ENCODE assay signal across 8 cellular contexts in genomic region chr22:50775132-50775531, GRCh38. TPM values are rescaled to one million over a fixed set of nuclear protein-coding genes. Genes with fewer than 3 reads are reported as not detected.
A peak's percentile ranks its signal among the peaks of the same experiment; 100 is the strongest.
DNase-seq lines count a peak whose midpoint lies in the region; ATAC-seq and TF ChIP-seq lines count a peak whose summit lies in the region.
"Not testable (repeated sequence)": the region's sequence is repeated elsewhere in the genome, so short reads cannot be mapped to it uniquely, and the experiment has no call there.

No MANE protein-coding gene starts in this region.

- H3K36me3 ChIP-seq in body of pancreas (replicated peaks in 1 of 2; ENCODE audit: insufficient read depth in 1 of 2, low read depth in 2 of 2) = not testable (repeated sequence)

- not testable (repeated sequence) for H3K4me1 ChIP-seq in body of pancreas

- TF ChIP-seq POLR2A in body of pancreas (IDR thresholded peaks at IDR 0.05) = not testable (repeated sequence)

- H3K27ac ChIP-seq in body of pancreas = not testable (repeated sequence)

- not testable (repeated sequence) for H3K9me3 ChIP-seq in body of pancreas

- not testable (repeated sequence) for H3K4me3 ChIP-seq in body of pancreas

- TF ChIP-seq CTCF in body of pancreas (IDR thresholded peaks at IDR 0.05) = peak in 6 of 7 experiments; percentile 16 to 43 (median 36)

- 19 to 28% methylated on average over 6 to 12 of the region's 12 CpGs for WGBS in body of pancreas, 2 donors

- not testable (repeated sequence) for H3K27me3 ChIP-seq in body of pancreas

- peak; percentile 26 for DNase-seq in DMS153 treated with DMSO at 0.1 percent for 48 hours (lab: John Stamatoyannopoulos, UW; ENCODE audit: unreplicated experiment)
- DNase-seq in HT-29 (ENCODE audit: low spot score) = peak; percentile 64
- DNase-seq in NCI-H524 (lab: John Stamatoyannopoulos, UW) = peak; percentile 85
- peak; percentile 22 for DNase-seq in SW480 (ENCODE audit: low spot score)
- peak; percentile 29 to 59 (median 50) for DNase-seq in body of pancreas
- peak in 39 of 42 donors; percentile 5 to 60 (median 32) for DNase-seq in head of caudate nucleus
- peak; percentile 78 for DNase-seq in mesenteric fat pad (ENCODE audit: low spot score)
- peak; percentile 7 for DNase-seq in superior temporal gyrus (ENCODE audit: extremely low spot score)

- intact Hi-C loops in body of pancreas (cut with DNase I); head of caudate nucleus (cut with DNase I): not testable (repeated sequence)

- ATAC-seq in body of pancreas = peak; percentile 55

RNA-seq across cellular contexts. Expression of gene RABL2B, which starts 8.3 kb away (rescaled TPM):
- total RNA-seq in HT-29 (2014; rRNA removed; shearing (Covaris generic)) = 6.8 and 15.5 TPM in 2 replicates
- total RNA-seq in body of pancreas (10 to 100 TPM; 10.6 to 18.5 TPM), mesenteric fat pad (21.9 TPM)

RNA-seq across cellular contexts. Expression of gene ACR, which starts 37.1 kb away (rescaled TPM):
- not detected in 2 replicates for total RNA-seq in HT-29 (2014; rRNA removed; shearing (Covaris generic))
- not detected for total RNA-seq in body of pancreas
- 4.5 TPM for total RNA-seq in mesenteric fat pad

Comparison
In these comparisons a context has a peak if more than half of its experiments do, and no peak if none do; other contexts are left out.
1. DNase-seq: peak in every context shown above with its lines; median percentile 85 in NCI-H524; 78 in mesenteric fat pad; 64 in HT-29; 50 in body of pancreas; 32 in head of caudate nucleus; 26 in DMS153 treated with DMSO at 0.1 percent for 48 hours; 22 in SW480; 7 in superior temporal gyrus.